Comparison of ENCODE assay signal across 25 cellular contexts in the genomic region with DNA sequence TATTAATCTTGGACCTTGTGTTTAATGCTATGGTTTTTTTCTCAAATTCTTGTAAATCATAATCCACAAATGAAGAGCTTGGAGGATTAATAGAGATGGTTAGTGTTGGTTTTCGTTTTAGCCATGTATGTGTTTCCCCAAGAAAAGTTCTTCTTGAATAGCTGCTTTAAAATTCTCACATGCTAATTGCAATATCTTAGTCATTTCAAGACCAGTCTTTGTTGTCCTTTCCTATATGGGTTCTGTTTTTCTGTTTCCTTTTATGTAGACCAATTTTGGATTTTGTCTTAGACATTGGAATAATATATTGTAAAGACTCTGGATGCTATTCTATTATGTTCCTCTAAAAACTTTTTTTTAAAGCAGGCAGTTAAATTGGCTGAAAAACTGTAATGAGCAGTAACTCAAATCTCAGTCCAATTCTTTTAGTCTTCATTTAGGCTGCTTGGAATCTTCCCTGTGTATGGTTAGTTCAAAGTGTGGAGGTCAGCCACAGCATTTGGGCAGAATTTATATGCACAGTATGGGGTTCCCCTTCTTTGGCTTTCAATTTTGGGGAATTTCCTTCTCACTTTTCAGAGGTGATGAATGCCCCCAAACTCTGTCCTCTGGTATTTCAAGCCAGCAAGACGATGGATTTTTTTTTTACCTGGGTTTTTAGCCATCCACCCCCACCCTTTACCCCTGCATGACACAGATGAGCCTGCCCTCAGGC. TPM values are rescaled to one million over a fixed set of nuclear protein-coding genes. Genes with fewer than 3 reads are reported as not detected.
DNase-seq lines count a peak whose midpoint lies in the region; ATAC-seq, FAIRE-seq and TF ChIP-seq lines count a peak whose summit lies in the region.
"Had no signal": no experiment of that assay in that cellular context is flagged by ENCODE, and none has a peak within 500 bp of the region (broad histone marks: within the 10 kb centered on the region; RNA-seq: fewer than 3 reads in every experiment).

No MANE protein-coding gene starts in this region.

- FAIRE-seq in GM18507 (lab: Jason Lieb, UNC): peak; percentile 57
- FAIRE-seq: GM19239 had no signal

- CTCF ChIA-PET in activated CD4-positive, alpha-beta memory T cell treated with anti-CD3 and anti-CD28 coated beads, Interleukin-2, amount 10 ng/mL, durations not matched to agents 7 days and 5 days (lab: Charles Lee): no interaction called here

- H3K9me3 Mint-ChIP-seq in stimulated activated memory B cell treated with anti-CD40 and anti-IgM and Interleukin-4, amounts not matched to agents 10 μg/mL and 1 μg/mL and 100 μg/mL, for 72 hours: peaks cover 2% of the 10 kb centered on the region
- no peaks in the 10 kb centered on the region for H3K9me3 Mint-ChIP-seq in activated CD4-positive, alpha-beta memory T cell treated with anti-CD3 and anti-CD28 coated beads, Interleukin-2, amount 10 ng/mL, durations not matched to agents 7 days and 5 days
- H3K9me3 Mint-ChIP-seq: activated T-cell treated with anti-CD3 and anti-CD28 coated beads, Interleukin-2, amount 50 U/mL, for 4 hours had no signal

- no peak for DNase-seq in GM18507 (ENCODE audit: extremely low spot score, insufficient read length, low read depth)
- peak; percentile 50 for DNase-seq in GM20000 (ENCODE audit: low spot score)
- DNase-seq in ACHN: no peak
- DNase-seq in activated effector memory CD4-positive, alpha-beta T cell treated with Interleukin-2 at 50 U/mL for 16 hours: no peak
- no peak for DNase-seq in activated CD4-positive, alpha-beta memory T cell treated with anti-CD3 and anti-CD28 coated beads, Interleukin-2, amount 10 ng/mL, durations not matched to agents 7 days and 5 days
- DNase-seq: activated CD4-positive, alpha-beta T cell treated with anti-CD3 and anti-CD28 coated beads for 4 hours; activated naive CD4-positive, alpha-beta T cell treated with Interleukin-2 at 50 U/mL for 16 hours; activated T-cell treated with anti-CD3 and anti-CD28 coated beads, Interleukin-2, amount 50 U/mL, for 4 hours; brain microvascular endothelial cell; DMS 273 treated with DMSO at 0.1 percent for 48 hours; effector memory CD4-positive, alpha-beta T cell; foreskin fibroblast; H7; KBM-7; left cardiac atrium; MM.1S; NCI-H1417 treated with DMSO at 0.1 percent for 48 hours; NCI-H2107; NCI-H446 treated with DMSO at 0.1 percent for 48 hours; NK-92 treated with Interleukin-12 subunit alpha and Interleukin-12 subunit beta, amount 100 ng/mL, for 24 hours; sigmoid colon; transverse colon had no signal

- no peak for TF ChIP-seq CTCF in GM20000 (IDR thresholded peaks at IDR 0.05; ENCODE audit: extremely low read depth, missing control alignments)

- POLR2A ChIA-PET in activated CD4-positive, alpha-beta memory T cell treated with anti-CD3 and anti-CD28 coated beads, Interleukin-2, amount 10 ng/mL, durations not matched to agents 7 days and 5 days (lab: Charles Lee): no interaction called here

- in situ Hi-C loops in ACHN (cut with HindIII; ENCODE audit: low pct_ligation_motif_present, low pct_unique_long_range_greater_than_20kb, low sequenced_read_pairs): no loop called here

- H3K4me1 Mint-ChIP-seq in stimulated activated memory B cell treated with anti-CD40 and anti-IgM and Interleukin-4, amounts not matched to agents 10 μg/mL and 1 μg/mL and 100 μg/mL, for 72 hours: peaks cover 23% of the 10 kb centered on the region
- no peaks in the 10 kb centered on the region for H3K4me1 Mint-ChIP-seq in activated CD4-positive, alpha-beta memory T cell treated with anti-CD3 and anti-CD28 coated beads, Interleukin-2, amount 10 ng/mL, durations not matched to agents 7 days and 5 days

- H3K27ac Mint-ChIP-seq in stimulated activated memory B cell treated with anti-CD40 and anti-IgM and Interleukin-4, amounts not matched to agents 10 μg/mL and 1 μg/mL and 100 μg/mL, for 72 hours: peak overlapping the region; percentile 50
- no peak overlapping the region for H3K27ac Mint-ChIP-seq in activated CD4-positive, alpha-beta memory T cell treated with anti-CD3 and anti-CD28 coated beads, Interleukin-2, amount 10 ng/mL, durations not matched to agents 7 days and 5 days

- peaks cover 21% of the 10 kb centered on the region for H3K27me3 Mint-ChIP-seq in stimulated activated memory B cell treated with anti-CD40 and anti-IgM and Interleukin-4, amounts not matched to agents 10 μg/mL and 1 μg/mL and 100 μg/mL, for 72 hours
- peaks cover 6% of the 10 kb centered on the region for H3K27me3 Mint-ChIP-seq in activated CD4-positive, alpha-beta memory T cell treated with anti-CD3 and anti-CD28 coated beads, Interleukin-2, amount 10 ng/mL, durations not matched to agents 7 days and 5 days

- H3K4me3 Mint-ChIP-seq in stimulated activated memory B cell treated with anti-CD40 and anti-IgM and Interleukin-4, amounts not matched to agents 10 μg/mL and 1 μg/mL and 100 μg/mL, for 72 hours: peak overlapping the region; percentile 4
- H3K4me3 Mint-ChIP-seq in activated CD4-positive, alpha-beta memory T cell treated with anti-CD3 and anti-CD28 coated beads, Interleukin-2, amount 10 ng/mL, durations not matched to agents 7 days and 5 days: no peak overlapping the region
- H3K4me3 Mint-ChIP-seq: activated T-cell treated with anti-CD3 and anti-CD28 coated beads, Interleukin-2, amount 50 U/mL, for 4 hours had no signal

- no peaks in the 10 kb centered on the region for H3K36me3 Mint-ChIP-seq in stimulated activated memory B cell treated with anti-CD40 and anti-IgM and Interleukin-4, amounts not matched to agents 10 μg/mL and 1 μg/mL and 100 μg/mL, for 72 hours
- no peaks in the 10 kb centered on the region for H3K36me3 Mint-ChIP-seq in activated CD4-positive, alpha-beta memory T cell treated with anti-CD3 and anti-CD28 coated beads, Interleukin-2, amount 10 ng/mL, durations not matched to agents 7 days and 5 days (ENCODE audit: low read depth)

- peak; percentile 67 for ATAC-seq in HG02884 (IDR thresholded peaks at IDR 0.05; ENCODE audit: unreplicated experiment)
- peak; percentile 68 for ATAC-seq in stimulated activated memory B cell treated with anti-CD40 and anti-IgM and Interleukin-4, amounts not matched to agents 10 μg/mL and 1 μg/mL and 100 μg/mL, for 72 hours
- ATAC-seq: activated T-cell treated with anti-CD3 and anti-CD28 coated beads, Interleukin-2, amount 50 U/mL, for 4 hours; left cardiac atrium had no signal

RNA-seq across cellular contexts. Expression of a gene that starts 39.1 kb away (rescaled TPM):
- 10 to 100 TPM; 31.0 to 36.7 TPM for total RNA-seq in activated CD4-positive, alpha-beta memory T cell treated with anti-CD3 and anti-CD28 coated beads, Interleukin-2, amount 10 ng/mL, durations not matched to agents 7 days and 5 days
